1 cellular context compared by ENCODE assay signal in genomic region chr1:109158433-109158832, GRCh38.
TF ChIP-seq lines count a peak whose summit lies in the region.

No MANE protein-coding gene starts in this region.

TF ChIP-seq in neural cell, 6 proteins besides CTCF, POLR2A, EP300 and RAD21:
- no peak for TF ChIP-seq EZH2 (IDR thresholded peaks at IDR 0.05; ENCODE audit: borderline replicate concordance, insufficient read depth, low read length, poor library complexity, severe bottlenecking)
- no peak for TF ChIP-seq REST (IDR thresholded peaks at IDR 0.05; ENCODE audit: borderline replicate concordance)
- no peak for TF ChIP-seq MXI1 (conservative IDR thresholded peaks at IDR 0.05; ENCODE audit: poor library complexity, severe bottlenecking)
- TF ChIP-seq POLR2AphosphoS5 (IDR thresholded peaks at IDR 0.05) = no peak
- TF ChIP-seq TAF1 (IDR thresholded peaks at IDR 0.05; ENCODE audit: low read depth) = no peak
- TF ChIP-seq SMC3 (conservative IDR thresholded peaks at IDR 0.05; ENCODE audit: poor library complexity) = no peak
